Comparison of ENCODE assay signal across 11 cellular contexts in the genomic region with DNA sequence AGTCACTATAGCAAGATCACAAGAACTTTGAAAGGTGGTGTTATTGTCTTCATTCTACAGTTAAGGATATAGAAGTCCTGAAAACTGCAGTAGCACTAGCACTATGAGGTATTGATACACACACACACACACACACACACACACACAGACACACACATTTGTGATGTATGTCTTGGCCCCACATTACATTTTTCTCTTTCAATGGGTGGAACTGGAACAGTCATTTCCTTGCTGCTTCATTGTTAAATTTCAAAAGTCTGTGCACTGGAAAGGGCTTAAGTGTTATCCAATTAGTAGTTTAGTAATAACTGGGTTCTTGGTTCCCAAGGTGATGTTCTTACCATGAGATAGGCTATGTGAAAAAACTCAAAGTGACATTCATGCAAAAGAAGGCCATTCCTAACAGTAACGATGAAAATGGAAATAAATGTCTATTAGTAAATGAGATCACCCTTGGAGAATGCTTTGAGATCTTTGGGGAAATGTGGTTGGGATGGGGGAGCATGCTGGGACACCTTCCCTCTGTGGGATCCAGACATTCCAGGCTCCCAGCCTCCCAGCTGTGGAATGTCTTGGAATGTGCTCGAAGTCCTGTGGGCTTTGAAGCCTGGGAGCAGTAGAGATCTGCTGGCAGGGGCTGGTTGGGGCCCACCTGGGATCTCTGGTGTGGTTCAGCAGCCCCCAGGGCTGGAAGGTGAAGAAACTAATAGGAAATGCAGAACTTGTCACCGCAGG. TPM values are rescaled to one million over a fixed set of nuclear protein-coding genes. Genes with fewer than 3 reads are reported as not detected.
DNase-seq lines count a peak whose midpoint lies in the region; ATAC-seq lines count a peak whose summit lies in the region.
"Had no signal": no experiment of that assay in that cellular context is flagged by ENCODE, and none has a peak within 500 bp of the region (broad histone marks: within the 10 kb centered on the region; RNA-seq: fewer than 3 reads in every experiment).

No MANE protein-coding gene starts in this region.

- H3K23ac ChIP-seq in mesenchymal stem cell (ENCODE audit: low read length in 2 of 2), result no peak overlapping the region

- H4K91ac ChIP-seq in mesenchymal stem cell (ENCODE audit: low read length), result peak overlapping the region; percentile 89

- H3K27me3 ChIP-seq in NT2/D1 (ENCODE audit: insufficient read depth, insufficient read length), result no peaks in the 10 kb centered on the region
- no peaks in the 10 kb centered on the region for H3K27me3 ChIP-seq in mesenchymal stem cell (ENCODE audit: control insufficient read depth in 1 of 2, insufficient read depth in 1 of 2, low read length in 2 of 2)
- H3K27me3 ChIP-seq in Karpas-422 (ENCODE audit: low read length), result no peaks in the 10 kb centered on the region

- peaks cover 19% of the 10 kb centered on the region for H3K9me3 ChIP-seq in NT2/D1 (ENCODE audit: insufficient read depth, low read length)
- no peaks in the 10 kb centered on the region for H3K9me3 ChIP-seq in mesenchymal stem cell (ENCODE audit: control insufficient read depth, low read length)
- no peaks in the 10 kb centered on the region for H3K9me3 ChIP-seq in Karpas-422 (ENCODE audit: low read length)

- no peaks in the 10 kb centered on the region for H3K9me2 ChIP-seq in Karpas-422 (replicated peaks; ENCODE audit: insufficient read depth, low read length)

- no peaks in the 10 kb centered on the region for H3K79me1 ChIP-seq in mesenchymal stem cell (replicated peaks; ENCODE audit: low read length, poor library complexity, severe bottlenecking)

- H3K4me1 ChIP-seq in NT2/D1 (ENCODE audit: insufficient read depth, insufficient read length), result no peaks in the 10 kb centered on the region
- peaks cover 7% of the 10 kb centered on the region for H3K4me1 ChIP-seq in mesenchymal stem cell (ENCODE audit: control insufficient read depth, insufficient read depth, low read depth, low read length)
- peaks cover 1% of the 10 kb centered on the region for H3K4me1 ChIP-seq in urinary bladder (ENCODE audit: insufficient read depth)
- H3K4me1 ChIP-seq in Karpas-422 (ENCODE audit: low read length), result no peaks in the 10 kb centered on the region

- H3K14ac ChIP-seq in mesenchymal stem cell (ENCODE audit: low read length in 2 of 2), result no peak overlapping the region

- peak overlapping the region; percentile 73 to 75 for H2BK12ac ChIP-seq in mesenchymal stem cell (ENCODE audit: low read length in 2 of 2)

- H3K18ac ChIP-seq in mesenchymal stem cell (ENCODE audit: low read depth in 1 of 2, low read length in 2 of 2), result peak overlapping the region; percentile 71 to 82

- H2AFZ ChIP-seq in mesenchymal stem cell (ENCODE audit: low read depth, low read length), result no peak overlapping the region
- H2AFZ ChIP-seq in Karpas-422 (ENCODE audit: low read length), result no peak overlapping the region

- H3K4ac ChIP-seq in mesenchymal stem cell (ENCODE audit: low read depth in 1 of 2, low read length in 2 of 2), result peak overlapping the region; percentile 40 to 47

- no peak overlapping the region for H3K4me3 ChIP-seq in NT2/D1 (ENCODE audit: insufficient read length, low read depth)
- peak overlapping the region in 1 of 2 experiments; percentile 43 for H3K4me3 ChIP-seq in mesenchymal stem cell (ENCODE audit: insufficient read depth in 1 of 2, low read depth in 1 of 2, low read length in 2 of 2)
- no peak overlapping the region for H3K4me3 ChIP-seq in urinary bladder (ENCODE audit: low read depth, low read length)
- no peak overlapping the region for H3K4me3 ChIP-seq in Karpas-422 (ENCODE audit: low read length)

- H3K27ac ChIP-seq in mesenchymal stem cell (ENCODE audit: low read length, poor library complexity, severe bottlenecking) (peak overlapping the region; percentile 97), urinary bladder (ENCODE audit: low read depth) (peak overlapping the region; percentile 49), Karpas-422 (ENCODE audit: low read length) (no peak overlapping the region)

- H2BK15ac ChIP-seq in mesenchymal stem cell (ENCODE audit: low read depth, poor library complexity, severe bottlenecking), result peak overlapping the region; percentile 60

- WGBS in mesenchymal stem cell, result 6% methylated on average over 3 of the region's 3 CpGs
- 52% methylated on average over 3 of the region's 3 CpGs for WGBS in urinary bladder

- H3K4me2 ChIP-seq in mesenchymal stem cell (ENCODE audit: low read length, poor library complexity, severe bottlenecking) (no peak overlapping the region), Karpas-422 (ENCODE audit: low read depth, low read length, poor library complexity, severe bottlenecking) (no peak overlapping the region)

- no peaks in the 10 kb centered on the region for H3K79me2 ChIP-seq in Karpas-422 (ENCODE audit: low read length)

- H3K36me3 ChIP-seq in NT2/D1 (ENCODE audit: insufficient read depth, insufficient read length, low read length) (no peaks in the 10 kb centered on the region), mesenchymal stem cell (ENCODE audit: control insufficient read depth in 1 of 2, insufficient read depth in 2 of 2, low read depth in 1 of 2, low read length in 2 of 2) (no peaks in the 10 kb centered on the region), urinary bladder (ENCODE audit: insufficient read depth) (no peaks in the 10 kb centered on the region), Karpas-422 (ENCODE audit: insufficient read depth, low read length) (no peaks in the 10 kb centered on the region)

- H2BK5ac ChIP-seq in mesenchymal stem cell (ENCODE audit: low read depth, low read length, poor library complexity, severe bottlenecking), result peak overlapping the region; percentile 91

- no peaks in the 10 kb centered on the region for H4K20me1 ChIP-seq in Karpas-422 (ENCODE audit: insufficient read depth, low read depth, low read length)

- H3K9ac ChIP-seq in NT2/D1 (ENCODE audit: insufficient read length, low read depth) (no peak overlapping the region), mesenchymal stem cell (ENCODE audit: low read length) (peak overlapping the region; percentile 74), Karpas-422 (ENCODE audit: low read length) (no peak overlapping the region)

- peak overlapping the region; percentile 91 for H2BK120ac ChIP-seq in mesenchymal stem cell (ENCODE audit: low read depth, low read length)

- ATAC-seq in GM18498 (IDR thresholded peaks at IDR 0.05; ENCODE audit: unreplicated experiment), result no peak
- ATAC-seq in GM21529 (IDR thresholded peaks at IDR 0.05; ENCODE audit: unreplicated experiment), result no peak
- ATAC-seq: esophagus mucosa, Panc1 had no signal

- peak overlapping the region; percentile 79 for H4K8ac ChIP-seq in mesenchymal stem cell (ENCODE audit: low read length)

- peak; percentile 76 for DNase-seq in NT2/D1 (ENCODE audit: low read depth, low spot score)
- peak; percentile 46 for DNase-seq in epidermal melanocyte (ENCODE audit: insufficient read length, low spot score)
- DNase-seq in mesenchymal stem cell, result peak; percentile 70
- no peak for DNase-seq in Karpas-422
- DNase-seq in SHP77 (lab: John Stamatoyannopoulos, UW), result no peak
- DNase-seq: retina had no signal

- H2AK5ac ChIP-seq in mesenchymal stem cell (ENCODE audit: low read length, severe bottlenecking), result peak overlapping the region; percentile 87

RNA-seq across cellular contexts. Expression of gene CALD1, which starts 37.4 kb away (rescaled TPM):
- polyA plus RNA-seq in mesenchymal stem cell (2013, experiment 1 of 2), result 820 TPM
- polyA plus RNA-seq in mesenchymal stem cell (2013, experiment 2 of 2), result 785 TPM
- total RNA-seq in urinary bladder, result 616 TPM
- polyA plus RNA-seq in urinary bladder, result 1,279 TPM
- total RNA-seq in Karpas-422 (2014; rRNA removed; shearing (Covaris generic); ENCODE audit: low replicate concordance), result 1.0 TPM in 1 of 2 replicates, not detected in the other

Comparison
In these comparisons a context has a peak if more than half of its experiments do, and no peak if none do; other contexts are left out.
1. DNase-seq: peak in NT2/D1 (single experiment), epidermal melanocyte (single experiment) and mesenchymal stem cell (single experiment); none in Karpas-422 (single experiment) and SHP77 (0 of 2).
2. RNA of gene CALD1, which starts 37.4 kb away (total RNA-seq): 616 TPM in urinary bladder (single experiment); 1.0 TPM in Karpas-422; every median in the first group is over 100 times any median in the second.